ENCODE assay signal across 8 cellular contexts in genomic region chr17:70168979-70169706, GRCh38. TPM values are rescaled to one million over a fixed set of nuclear protein-coding genes. Genes with fewer than 3 reads are reported as not detected.
DNase-seq lines count a peak whose midpoint lies in the region; ATAC-seq and TF ChIP-seq lines count a peak whose summit lies in the region.

TSS of gene KCNJ2 (plus strand) at chr17:70169532. CDS start at chr17:70175040, 5,508 bp downstream.

- peak within 1 kb of the TSS; percentile 89 for H3K4me2 ChIP-seq in fibroblast of lung (ENCODE audit: extremely low read depth, insufficient read depth, low read length)

- no peaks in the 10 kb centered on the region for H3K36me3 Mint-ChIP-seq in CD4-positive, alpha-beta memory T cell

- no peaks in the 10 kb centered on the region for H4K20me1 ChIP-seq in fibroblast of lung (ENCODE audit: control insufficient read depth, extremely low read depth, insufficient read depth, low read length)

- peaks cover 0 to 5% (median 0%) of the 10 kb centered on the region in 8 donors for H3K9me3 Mint-ChIP-seq in CD4-positive, alpha-beta memory T cell

- H3K27ac Mint-ChIP-seq in CD4-positive, alpha-beta memory T cell: no peak within 1 kb of the TSS

- H3K27me3 Mint-ChIP-seq in CD4-positive, alpha-beta memory T cell: peaks cover 37 to 53% of the 10 kb centered on the region in 2 donors

- peaks cover 11% of the 10 kb centered on the region for H3K4me1 ChIP-seq in CD4-positive, alpha-beta memory T cell (ENCODE audit: insufficient read depth, low read length)
- H3K4me1 ChIP-seq in fibroblast of lung (ENCODE audit: control insufficient read depth, extremely low read depth, insufficient read depth, low read length) (peaks cover 2% of the 10 kb centered on the region), muscle layer of colon (ENCODE audit: insufficient read depth, low read length) (peaks cover 13% of the 10 kb centered on the region), stomach smooth muscle (ENCODE audit: control insufficient read depth, insufficient read depth, low read length) (peaks cover 10% of the 10 kb centered on the region)

- peaks cover 11% of the 10 kb centered on the region for H3K27me3 ChIP-seq in CD4-positive, alpha-beta memory T cell (ENCODE audit: insufficient read depth, low read length)
- no peaks in the 10 kb centered on the region for H3K27me3 ChIP-seq in fibroblast of lung (ENCODE audit: control insufficient read depth, insufficient read depth, low read length)
- peaks cover 0 to 8% of the 10 kb centered on the region in 2 donors for H3K27me3 ChIP-seq in muscle layer of colon (ENCODE audit: control insufficient read depth in 1 of 2, insufficient read depth in 2 of 2, low read length in 2 of 2)
- no peaks in the 10 kb centered on the region for H3K27me3 ChIP-seq in stomach smooth muscle (ENCODE audit: control insufficient read depth in 1 of 2, insufficient read depth in 2 of 2, low read length in 2 of 2)

- DNase-seq in CD4-positive, alpha-beta memory T cell: peak in 2 of 5 donors; percentile 12 to 17
- DNase-seq in NCI-H526 (lab: John Stamatoyannopoulos, UW) (peak; percentile 54 to 92), activated T-cell treated with anti-CD3 and anti-CD28 coated beads for 48 hours (ENCODE audit: low read depth) (peak; percentile 67), fibroblast of lung (ENCODE audit: low read depth in 2 of 2) (peak; percentile 78 to 80)

- peak within 1 kb of the TSS; percentile 61 for H3K9ac ChIP-seq in fibroblast of lung (ENCODE audit: insufficient read depth, low read length)
- peak within 1 kb of the TSS; percentile 25 for H3K9ac ChIP-seq in muscle layer of colon (ENCODE audit: low read length)
- peak within 1 kb of the TSS; percentile 68 to 76 for H3K9ac ChIP-seq in stomach smooth muscle (ENCODE audit: low read length in 2 of 2)

- no peaks in the 10 kb centered on the region for H3K79me2 ChIP-seq in fibroblast of lung (ENCODE audit: control insufficient read depth, insufficient read depth, low read length)

- H3K4me3 ChIP-seq in CD4-positive, alpha-beta memory T cell (ENCODE audit: low read length in 2 of 2): peak within 1 kb of the TSS in 1 of 2 donors; percentile 30
- peak within 1 kb of the TSS; percentile 74 to 87 (median 81) for H3K4me3 ChIP-seq in fibroblast of lung (replicated peaks in 1 of 4; ENCODE audit: control extremely low read depth in 1 of 4, insufficient read depth in 1 of 4, low read depth in 3 of 4, low read length in 4 of 4)
- H3K4me3 ChIP-seq in muscle layer of colon (ENCODE audit: low read depth in 1 of 2, low read length in 2 of 2): peak within 1 kb of the TSS; percentile 70 to 84
- H3K4me3 ChIP-seq in stomach smooth muscle (ENCODE audit: low read length in 2 of 2): peak within 1 kb of the TSS; percentile 79 to 85

- intact Hi-C loops in CD4-positive, alpha-beta memory T cell (cut with micrococcal nuclease): no loop called here

- peak; percentile 98 for ATAC-seq in GM19397 (IDR thresholded peaks at IDR 0.05; ENCODE audit: unreplicated experiment)
- ATAC-seq in HG03457 (IDR thresholded peaks at IDR 0.05; ENCODE audit: unreplicated experiment): peak; percentile 97

- H3K4me3 Mint-ChIP-seq in CD4-positive, alpha-beta memory T cell: peak within 1 kb of the TSS; percentile 48 to 82 (median 68)

- TF ChIP-seq CTCF in fibroblast of lung (conservative IDR thresholded peaks at IDR 0.05 in 1 of 2, IDR thresholded peaks at IDR 0.05 in 1 of 2; ENCODE audit: low read depth in 1 of 2, low read length in 2 of 2): no peak

- POLR2A ChIA-PET in CD4-positive, alpha-beta memory T cell (lab: Charles Lee; ENCODE audit: partially characterized antibody): no interaction called here

- H3K36me3 ChIP-seq in CD4-positive, alpha-beta memory T cell (ENCODE audit: insufficient read depth, low read length): no peaks in the 10 kb centered on the region
- H3K36me3 ChIP-seq in fibroblast of lung (ENCODE audit: control insufficient read depth, insufficient read depth, low read length): no peaks in the 10 kb centered on the region
- no peaks in the 10 kb centered on the region for H3K36me3 ChIP-seq in muscle layer of colon (ENCODE audit: insufficient read depth, low read length)
- H3K36me3 ChIP-seq in stomach smooth muscle (ENCODE audit: control insufficient read depth in 2 of 2, insufficient read depth in 2 of 2, low read length in 2 of 2): no peaks in the 10 kb centered on the region

- H2AFZ ChIP-seq in fibroblast of lung (ENCODE audit: low read length): peak within 1 kb of the TSS; percentile 76

- no peaks in the 10 kb centered on the region for H3K9me3 ChIP-seq in CD4-positive, alpha-beta memory T cell (ENCODE audit: control insufficient read depth in 1 of 2, low read length in 2 of 2)
- no peaks in the 10 kb centered on the region for H3K9me3 ChIP-seq in fibroblast of lung (ENCODE audit: control insufficient read depth, insufficient read depth, low read depth, low read length)
- H3K9me3 ChIP-seq in muscle layer of colon (ENCODE audit: low read length): no peaks in the 10 kb centered on the region
- H3K9me3 ChIP-seq in stomach smooth muscle (ENCODE audit: control insufficient read depth in 2 of 2, low read length in 2 of 2): no peaks in the 10 kb centered on the region

- no peak within 1 kb of the TSS for H3K27ac ChIP-seq in CD4-positive, alpha-beta memory T cell (ENCODE audit: low read depth, low read length)
- H3K27ac ChIP-seq in fibroblast of lung (ENCODE audit: insufficient read depth, low read length): peak within 1 kb of the TSS; percentile 60
- H3K27ac ChIP-seq in muscle layer of colon (ENCODE audit: low read depth, low read length): peak within 1 kb of the TSS; percentile 88
- H3K27ac ChIP-seq in stomach smooth muscle (ENCODE audit: low read length): peak within 1 kb of the TSS; percentile 63

- CTCF ChIA-PET in CD4-positive, alpha-beta memory T cell (lab: Charles Lee; ENCODE audit: partially characterized antibody): interaction anchor here (1.1 kb wide), 1 partner anchor 18 kb away, joined by 3 read pairs; no protein-coding TSS in a partner anchor

- H3K4me1 Mint-ChIP-seq in CD4-positive, alpha-beta memory T cell: peaks cover 12 to 26% (median 19%) of the 10 kb centered on the region in 4 donors

RNA-seq across cellular contexts. Expression of gene KCNJ2, which starts in this region (rescaled TPM):
- total RNA-seq in CD4-positive, alpha-beta memory T cell: not detected
- polyA plus RNA-seq in CD4-positive, alpha-beta memory T cell: not detected
- total RNA-seq in fibroblast of lung: 36.0 and 48.1 TPM in 2 replicates
- polyA plus RNA-seq in fibroblast of lung: 6.6 and 8.1 TPM in 2 replicates
- 4.7 and 4.8 TPM in 2 replicates for polyA plus RNA-seq in fibroblast of lung (2012)
- 15.3 and 20.0 TPM in 2 replicates for polyA minus RNA-seq in fibroblast of lung (ENCODE audit: low replicate concordance)

Comparison
In these comparisons a context has a peak if more than half of its experiments do, and no peak if none do; other contexts are left out.
1. RNA of gene KCNJ2 (total RNA-seq): 36.0 to 48.1 TPM in fibroblast of lung; not detected in CD4-positive, alpha-beta memory T cell; every median in the first group is over 10 times any median in the second.
2. Peak in every context shown above with its lines, with median percentiles within 50 percentile points of each other: H3K9ac ChIP-seq.